ENCODE assay signal across 15 cellular contexts in genomic region chr3:10558726-10559125, GRCh38. TPM values are rescaled to one million over a fixed set of nuclear protein-coding genes. Genes with fewer than 3 reads are reported as not detected.
"Had no signal": no experiment of that assay in that cellular context is flagged by ENCODE, and none has a peak within 500 bp of the region (broad histone marks: within the 10 kb centered on the region; RNA-seq: fewer than 3 reads in every experiment).

No MANE protein-coding gene starts in this region.

- H3K9me3 Mint-ChIP-seq: activated CD4-positive, alpha-beta T cell treated with anti-CD3 and anti-CD28 coated beads, Interleukin-2, amount 10 ng/mL, durations not matched to agents 7 days and 5 days; activated T-helper 17 cell treated with anti-CD3 and anti-CD28 coated beads, Interleukin-2, amount 50 U/mL, for 72 hours had no signal

- H3K36me3 ChIP-seq: gastroesophageal sphincter had no signal

- H3K27ac ChIP-seq: gastroesophageal sphincter, skin epidermis had no signal

- H3K4me3 Mint-ChIP-seq: activated CD4-positive, alpha-beta T cell treated with anti-CD3 and anti-CD28 coated beads, Interleukin-2, amount 10 ng/mL, durations not matched to agents 7 days and 5 days; activated T-helper 17 cell treated with anti-CD3 and anti-CD28 coated beads, Interleukin-2, amount 50 U/mL, for 72 hours; naive thymus-derived CD8-positive, alpha-beta T cell had no signal

- H3K36me3 Mint-ChIP-seq: naive thymus-derived CD8-positive, alpha-beta T cell had no signal

- H3K4me1 ChIP-seq: gastroesophageal sphincter had no signal

- H3K27ac Mint-ChIP-seq: activated CD4-positive, alpha-beta T cell treated with anti-CD3 and anti-CD28 coated beads, Interleukin-2, amount 10 ng/mL, durations not matched to agents 7 days and 5 days; activated T-helper 17 cell treated with anti-CD3 and anti-CD28 coated beads, Interleukin-2, amount 50 U/mL, for 72 hours; naive thymus-derived CD8-positive, alpha-beta T cell had no signal

- H3K4me1 Mint-ChIP-seq: activated T-helper 17 cell treated with anti-CD3 and anti-CD28 coated beads, Interleukin-2, amount 50 U/mL, for 72 hours had no signal

- DNase-seq: activated CD4-positive, alpha-beta T cell treated with anti-CD3 and anti-CD28 coated beads, Interleukin-2, amount 10 ng/mL, durations not matched to agents 7 days and 5 days; activated naive CD4-positive, alpha-beta T cell treated with Interleukin-2 at 50 U/mL for 16 hours; anterior cingulate cortex; erythroblast; naive thymus-derived CD8-positive, alpha-beta T cell; posterior cingulate gyrus; stimulated activated CD4-positive, alpha-beta T cell treated with anti-CD3 and anti-CD28 coated beads, Interleukin-4, amount 100 ng/mL, for 24 hours; stimulated activated naive CD4-positive, alpha-beta T cell treated with Interleukin-2 at 50 U/mL for 16 hours had no signal

- H3K9me3 ChIP-seq: gastroesophageal sphincter had no signal

- ATAC-seq: gastroesophageal sphincter; left lobe of liver; naive thymus-derived CD8-positive, alpha-beta T cell had no signal

- H3K4me3 ChIP-seq: gastroesophageal sphincter, skin epidermis had no signal

RNA-seq across cellular contexts. Expression of gene ATP2B2, which starts 53.3 kb away (rescaled TPM):
- total RNA-seq: activated CD4-positive, alpha-beta T cell treated with anti-CD3 and anti-CD28 coated beads, Interleukin-2, amount 10 ng/mL, durations not matched to agents 7 days and 5 days; activated CD8-positive, alpha-beta memory T cell treated with anti-CD3 and anti-CD28 coated beads for 36 hours; activated T-helper 17 cell treated with anti-CD3 and anti-CD28 coated beads, Interleukin-2, amount 50 U/mL, for 72 hours; dermis microvascular lymphatic vessel endothelial cell; mononuclear cell; naive thymus-derived CD8-positive, alpha-beta T cell had no signal
- polyA plus RNA-seq: naive thymus-derived CD8-positive, alpha-beta T cell had no signal
